8 cellular contexts compared by ENCODE assay signal in the genomic region with DNA sequence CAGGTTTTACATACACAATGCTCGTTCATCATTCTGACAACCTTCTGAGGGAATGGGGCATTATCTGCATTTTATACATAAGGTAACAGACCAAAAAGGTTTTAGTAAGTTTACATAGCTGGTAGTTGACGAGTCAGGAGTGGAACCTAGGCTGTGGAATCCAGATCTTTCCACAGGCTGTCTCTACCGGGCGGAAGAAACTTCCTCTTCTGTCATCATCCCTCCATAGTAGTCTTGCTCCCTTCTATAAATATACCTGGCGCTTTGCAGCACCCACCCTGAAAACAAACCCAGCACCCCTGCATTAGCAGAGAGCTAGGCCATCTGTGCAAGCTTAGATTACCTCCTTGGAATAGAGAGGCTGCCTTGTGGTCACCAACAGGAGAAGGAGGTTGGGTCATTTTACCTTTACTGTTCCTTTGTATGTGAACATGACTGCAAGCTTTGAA. TPM values are rescaled to one million over a fixed set of nuclear protein-coding genes. Genes with fewer than 3 reads are reported as not detected.
DNase-seq lines count a peak whose midpoint lies in the region; ATAC-seq and TF ChIP-seq lines count a peak whose summit lies in the region.

No MANE protein-coding gene starts in this region.

- H3K27ac ChIP-seq in RWPE2 (ENCODE audit: poor library complexity, severe bottlenecking) (no peak overlapping the region), fibroblast of lung (ENCODE audit: insufficient read depth, low read length) (no peak overlapping the region), skeletal muscle tissue (ENCODE audit: low read depth, low read length) (no peak overlapping the region)

- TF ChIP-seq CTCF in RWPE2 (IDR thresholded peaks at IDR 0.05; ENCODE audit: poor library complexity, severe bottlenecking) = no peak
- TF ChIP-seq CTCF in fibroblast of lung (conservative IDR thresholded peaks at IDR 0.05 in 1 of 2, IDR thresholded peaks at IDR 0.05 in 1 of 2; ENCODE audit: low read depth in 1 of 2, low read length in 2 of 2) = no peak

- peak overlapping the region; percentile 90 for H3K4me2 ChIP-seq in fibroblast of lung (ENCODE audit: extremely low read depth, insufficient read depth, low read length)

- H3K36me3 ChIP-seq in RWPE2 (ENCODE audit: low read depth) (no peaks in the 10 kb centered on the region), fibroblast of lung (ENCODE audit: control insufficient read depth, insufficient read depth, low read length) (no peaks in the 10 kb centered on the region), skeletal muscle tissue (ENCODE audit: control insufficient read depth in 3 of 3, insufficient read depth in 3 of 3, low read length in 3 of 3) (no peaks in the 10 kb centered on the region)

- H3K9ac ChIP-seq in fibroblast of lung (ENCODE audit: insufficient read depth, low read length) (no peak overlapping the region), skeletal muscle tissue (ENCODE audit: low read depth in 1 of 3, low read length in 3 of 3) (peak overlapping the region in 1 of 3 donors; percentile 75)

- no peaks in the 10 kb centered on the region for H3K27me3 ChIP-seq in RWPE2 (ENCODE audit: insufficient read depth, poor library complexity, severe bottlenecking)
- no peaks in the 10 kb centered on the region for H3K27me3 ChIP-seq in fibroblast of lung (ENCODE audit: control insufficient read depth, insufficient read depth, low read length)
- peaks cover 0 to 11% (median 5%) of the 10 kb centered on the region in 3 donors for H3K27me3 ChIP-seq in skeletal muscle tissue (ENCODE audit: control insufficient read depth in 3 of 3, insufficient read depth in 3 of 3, low read length in 3 of 3)

- H3K9me3 ChIP-seq in RWPE2 (ENCODE audit: severe bottlenecking) = no peaks in the 10 kb centered on the region
- H3K9me3 ChIP-seq in fibroblast of lung (ENCODE audit: control insufficient read depth, insufficient read depth, low read depth, low read length) = no peaks in the 10 kb centered on the region
- H3K9me3 ChIP-seq in skeletal muscle tissue (ENCODE audit: control insufficient read depth in 3 of 3, low read length in 3 of 3) = no peaks in the 10 kb centered on the region

- no peaks in the 10 kb centered on the region for H4K20me1 ChIP-seq in fibroblast of lung (ENCODE audit: control insufficient read depth, extremely low read depth, insufficient read depth, low read length)

- H3K4me1 ChIP-seq in RWPE2 (ENCODE audit: insufficient read depth, poor library complexity, severe bottlenecking) (peaks cover 12% of the 10 kb centered on the region), fibroblast of lung (ENCODE audit: control insufficient read depth, extremely low read depth, insufficient read depth, low read length) (no peaks in the 10 kb centered on the region), skeletal muscle tissue (ENCODE audit: control insufficient read depth in 3 of 3, insufficient read depth in 3 of 3, low read length in 3 of 3) (peaks cover 2 to 9% (median 9%) of the 10 kb centered on the region in 3 donors)

- DNase-seq in DMS53 (lab: John Stamatoyannopoulos, UW) (peak; percentile 44), DMS53 treated with DMSO at 0.1 percent for 48 hours (lab: John Stamatoyannopoulos, UW; ENCODE audit: unreplicated experiment) (no peak), RWPE2 (ENCODE audit: low spot score) (no peak), fibroblast of lung (ENCODE audit: low read depth in 2 of 2) (peak in 1 of 2 donors; percentile 42), 8988T (no peak), GF-D8 (lab: John Stamatoyannopoulos, UW) (no peak)
- no peak for DNase-seq in effector CD8-positive, alpha-beta T cell (lab: John Stamatoyannopoulos, UW)

- H3K79me2 ChIP-seq in fibroblast of lung (ENCODE audit: control insufficient read depth, insufficient read depth, low read length) = no peaks in the 10 kb centered on the region

- H3K4me3 ChIP-seq in RWPE2 (ENCODE audit: severe bottlenecking) (peak overlapping the region; percentile 63), fibroblast of lung (replicated peaks in 1 of 4; ENCODE audit: control extremely low read depth in 1 of 4, insufficient read depth in 1 of 4, low read depth in 3 of 4, low read length in 4 of 4) (peak overlapping the region in 2 of 4 experiments; percentile 67 to 78), skeletal muscle tissue (ENCODE audit: low read length in 3 of 3) (peak overlapping the region; percentile 68 to 81 (median 80))

- H2AFZ ChIP-seq in fibroblast of lung (ENCODE audit: low read length) = no peak overlapping the region

- ATAC-seq in RWPE2 (ENCODE audit: low read depth) = no peak

RNA-seq across cellular contexts. Expression of gene TSPAN13, which starts 1.3 kb away (rescaled TPM):
- 0.77 and 2.8 TPM in 2 replicates for total RNA-seq in fibroblast of lung
- polyA plus RNA-seq in fibroblast of lung = 2.5 and 6.7 TPM in 2 replicates
- 1.9 and 5.0 TPM in 2 replicates for polyA plus RNA-seq in fibroblast of lung (2012)
- 2.2 and 3.9 TPM in 2 replicates for polyA minus RNA-seq in fibroblast of lung (ENCODE audit: low replicate concordance)
- total RNA-seq in skeletal muscle tissue = 39.1 TPM

RNA-seq across cellular contexts. Expression of gene AGR2, which starts 49.9 kb away (rescaled TPM):
- total RNA-seq in fibroblast of lung = not detected in 2 replicates
- polyA plus RNA-seq in fibroblast of lung = not detected in 2 replicates
- polyA plus RNA-seq in fibroblast of lung (2012) = not detected in 2 replicates
- not detected in 2 replicates for polyA minus RNA-seq in fibroblast of lung (ENCODE audit: low replicate concordance)
- total RNA-seq in skeletal muscle tissue = 3.1 TPM

Comparison
In these comparisons a context has a peak if more than half of its experiments do, and no peak if none do; other contexts are left out.
1. RNA of gene TSPAN13, which starts 1.3 kb away (total RNA-seq): 39.1 TPM in skeletal muscle tissue (single experiment); 0.77 to 2.8 TPM in fibroblast of lung; every median in the first group is over 10 times any median in the second.